In genomic region chr11:64692764-64693331, GRCh38 we compare ENCODE assay signal across 2 cellular contexts.
TF ChIP-seq lines count a peak whose summit lies in the region.

No MANE protein-coding gene starts in this region.

TF ChIP-seq in HepG2, 621 proteins besides CTCF, POLR2A, EP300 and RAD21:
- no peak for TF ChIP-seq ZNF879 (CRISPR knock-in tag; IDR thresholded peaks at IDR 0.05)
- no peak for TF ChIP-seq ZNF143 (CRISPR knock-in tag; IDR thresholded peaks at IDR 0.05)
- no peak for TF ChIP-seq ZNF10 (CRISPR knock-in tag; IDR thresholded peaks at IDR 0.05; ENCODE audit: borderline replicate concordance, low read depth)
- TF ChIP-seq PCBP1 (IDR thresholded peaks at IDR 0.05; ENCODE audit: borderline replicate concordance, low read depth, low read length) = no peak
- TF ChIP-seq ZNF749 (CRISPR knock-in tag; IDR thresholded peaks at IDR 0.05; ENCODE audit: borderline replicate concordance) = no peak
- peak; percentile 53 to 65 for TF ChIP-seq MAFK (conservative IDR thresholded peaks at IDR 0.05 in 1 of 2, IDR thresholded peaks at IDR 0.05 in 1 of 2; ENCODE audit: low read length in 2 of 2)
- no peak for TF ChIP-seq RARA (CRISPR knock-in tag; IDR thresholded peaks at IDR 0.05)
- no peak for TF ChIP-seq SP2 (CRISPR knock-in tag; IDR thresholded peaks at IDR 0.05)
- no peak for TF ChIP-seq BORCS8-MEF2B (CRISPR knock-in tag; IDR thresholded peaks at IDR 0.05)
- TF ChIP-seq MAFF (IDR thresholded peaks at IDR 0.05; ENCODE audit: low read depth, low read length) = peak; percentile 55; the same call in 1 of the 2 replicates
- no peak for TF ChIP-seq ZNF543 (CRISPR knock-in tag; IDR thresholded peaks at IDR 0.05)
- TF ChIP-seq ZNF496 (CRISPR knock-in tag; IDR thresholded peaks at IDR 0.05; ENCODE audit: insufficient replicate concordance) = no peak
- TF ChIP-seq MED8 (CRISPR knock-in tag; IDR thresholded peaks at IDR 0.05; ENCODE audit: insufficient replicate concordance) = no peak
- no peak for TF ChIP-seq MLXIP (CRISPR knock-in tag; IDR thresholded peaks at IDR 0.05; ENCODE audit: borderline replicate concordance)
- no peak for TF ChIP-seq PREB (CRISPR knock-in tag; IDR thresholded peaks at IDR 0.05)
- TF ChIP-seq ZNF281 (CRISPR knock-in tag; IDR thresholded peaks at IDR 0.05; ENCODE audit: borderline replicate concordance) = no peak

TF ChIP-seq in WTC11, 78 proteins besides CTCF, POLR2A, EP300 and RAD21:
- no peak for TF ChIP-seq ATF1 (CRISPR knock-in tag; IDR thresholded peaks at IDR 0.05)
- no peak for TF ChIP-seq PRRX2 (CRISPR knock-in tag; IDR thresholded peaks at IDR 0.05)
- TF ChIP-seq ETV6 (CRISPR knock-in tag; IDR thresholded peaks at IDR 0.05) = no peak
- TF ChIP-seq ZNF425 (CRISPR knock-in tag; conservative IDR thresholded peaks at IDR 0.05) = no peak
- no peak for TF ChIP-seq AR (CRISPR knock-in tag; IDR thresholded peaks at IDR 0.05)
- no peak for TF ChIP-seq RELA (CRISPR knock-in tag; IDR thresholded peaks at IDR 0.05; ENCODE audit: borderline replicate concordance)
- no peak for TF ChIP-seq FOXK1 (CRISPR knock-in tag; IDR thresholded peaks at IDR 0.05)
- no peak for TF ChIP-seq USF1 (CRISPR knock-in tag; IDR thresholded peaks at IDR 0.05)
- no peak for TF ChIP-seq ZMAT4 (CRISPR knock-in tag; IDR thresholded peaks at IDR 0.05)
